ENCODE assay signal across 16 cellular contexts in the genomic region with DNA sequence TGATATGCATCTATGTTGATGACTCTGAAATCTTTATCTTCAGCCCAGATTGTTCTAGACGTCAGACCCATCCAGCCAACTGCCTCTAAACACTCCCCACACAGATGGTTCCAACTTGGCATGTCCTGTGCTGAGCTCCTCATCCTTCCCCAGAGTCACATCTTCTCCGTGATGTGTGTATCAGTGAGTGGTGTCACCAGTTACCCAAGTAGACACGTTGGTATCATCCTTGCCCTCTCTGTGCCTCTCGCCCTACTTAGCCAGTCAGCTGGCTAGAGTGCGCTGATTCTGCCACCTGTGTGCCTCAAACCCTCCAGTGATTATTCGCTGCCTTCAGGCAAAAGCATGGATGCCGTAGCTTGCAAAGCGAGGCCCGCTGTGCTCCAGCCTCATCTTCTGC. TPM values are rescaled to one million over a fixed set of nuclear protein-coding genes. Genes with fewer than 3 reads are reported as not detected.
DNase-seq lines count a peak whose midpoint lies in the region; ATAC-seq and TF ChIP-seq lines count a peak whose summit lies in the region.
"Had no signal": no experiment of that assay in that cellular context is flagged by ENCODE, and none has a peak within 500 bp of the region (broad histone marks: within the 10 kb centered on the region; RNA-seq: fewer than 3 reads in every experiment).

No MANE protein-coding gene starts in this region.

- 92% methylated on average over 9 of the region's 9 CpGs for WGBS in suprapubic skin

- POLR2A ChIA-PET in activated CD8-positive, alpha-beta T cell treated with anti-CD3 and anti-CD28 coated beads for 36 hours (lab: Charles Lee): interaction anchor here (0.6 to 2.0 kb wide), 6 partner anchors 11 to 66 kb away, joined by 3 to 8 read pairs (median 4); partner anchors contain the start of gene CENPU

- H3K27ac ChIP-seq in lower lobe of right lung (peak overlapping the region; percentile 54), suprapubic skin (peak overlapping the region; percentile 7)

- H3K27ac Mint-ChIP-seq in activated T-cell treated with anti-CD3 and anti-CD28 coated beads, Interleukin-2, amount 50 U/mL, for 24 hours: peak overlapping the region; percentile 53
- H3K27ac Mint-ChIP-seq in activated CD8-positive, alpha-beta T cell treated with anti-CD3 and anti-CD28 coated beads for 36 hours: peak overlapping the region; percentile 79

- H3K4me3 Mint-ChIP-seq in activated T-cell treated with anti-CD3 and anti-CD28 coated beads, Interleukin-2, amount 50 U/mL, for 24 hours: no peak overlapping the region
- no peak overlapping the region for H3K4me3 Mint-ChIP-seq in activated CD8-positive, alpha-beta T cell treated with anti-CD3 and anti-CD28 coated beads for 36 hours

- H3K27me3 Mint-ChIP-seq in activated T-cell treated with anti-CD3 and anti-CD28 coated beads, Interleukin-2, amount 50 U/mL, for 24 hours: no peaks in the 10 kb centered on the region
- H3K27me3 Mint-ChIP-seq in activated CD8-positive, alpha-beta T cell treated with anti-CD3 and anti-CD28 coated beads for 36 hours: no peaks in the 10 kb centered on the region

- no peaks in the 10 kb centered on the region for H3K9me3 Mint-ChIP-seq in activated T-cell treated with anti-CD3 and anti-CD28 coated beads, Interleukin-2, amount 50 U/mL, for 24 hours
- H3K9me3 Mint-ChIP-seq in activated CD8-positive, alpha-beta T cell treated with anti-CD3 and anti-CD28 coated beads for 36 hours: no peaks in the 10 kb centered on the region

- no peaks in the 10 kb centered on the region for H3K27me3 ChIP-seq in lower lobe of right lung (ENCODE audit: low read depth)
- H3K27me3 ChIP-seq in suprapubic skin: no peaks in the 10 kb centered on the region

- H3K9me3 ChIP-seq in lower lobe of right lung (no peaks in the 10 kb centered on the region), suprapubic skin (no peaks in the 10 kb centered on the region)
- H3K9me3 ChIP-seq: Caco-2 had no signal

- H3K4me3 ChIP-seq in lower lobe of right lung (no peak overlapping the region), suprapubic skin (no peak overlapping the region)
- H3K4me3 ChIP-seq: smooth muscle cell had no signal

- no peak for DNase-seq in activated T-cell treated with anti-CD3 and anti-CD28 coated beads, Interleukin-2, amount 50 U/mL, for 24 hours
- no peak for DNase-seq in activated T-cell treated with anti-CD3 and anti-CD28 coated beads for 4 hours
- DNase-seq in activated CD8-positive, alpha-beta T cell treated with anti-CD3 and anti-CD28 coated beads for 36 hours: no peak
- DNase-seq in lower lobe of right lung: no peak
- DNase-seq in suprapubic skin (ENCODE audit: low spot score in 2 of 2): no peak
- no peak for DNase-seq in dedifferentiated amniotic fluid mesenchymal stem cell (ENCODE audit: extremely low spot score)
- DNase-seq in A172 (ENCODE audit: low spot score): no peak
- DNase-seq in NCI-H446 (lab: John Stamatoyannopoulos, UW): no peak
- DNase-seq: ACHN; activated CD4-positive, CD25-positive, alpha-beta regulatory T cell; amygdala; Caco-2; foreskin fibroblast; left cardiac atrium; NCI-H1436 had no signal

- intact Hi-C loops in activated CD8-positive, alpha-beta T cell treated with anti-CD3 and anti-CD28 coated beads for 36 hours (cut with micrococcal nuclease): no loop called here
- intact Hi-C loops in lower lobe of right lung (cut with DNase I): no loop called here

- peaks cover 8% of the 10 kb centered on the region for H3K4me1 ChIP-seq in lower lobe of right lung
- H3K4me1 ChIP-seq in suprapubic skin: no peaks in the 10 kb centered on the region
- H3K4me1 ChIP-seq: Caco-2 had no signal

- TF ChIP-seq EP300 in suprapubic skin (IDR thresholded peaks at IDR 0.05): no peak

- no peak for TF ChIP-seq CTCF in activated CD8-positive, alpha-beta T cell treated with anti-CD3 and anti-CD28 coated beads for 36 hours (IDR thresholded peaks at IDR 0.05)
- TF ChIP-seq CTCF in lower lobe of right lung (IDR thresholded peaks at IDR 0.05) (no peak), suprapubic skin (IDR thresholded peaks at IDR 0.05) (no peak)

- no peak for TF ChIP-seq POLR2A in suprapubic skin (IDR thresholded peaks at IDR 0.05)

- CTCF ChIA-PET in activated CD8-positive, alpha-beta T cell treated with anti-CD3 and anti-CD28 coated beads for 36 hours (lab: Charles Lee): interaction anchor here (1.8 to 1.9 kb wide), 2 partner anchors 10 to 404 kb away, joined by 6 read pairs; no protein-coding TSS in a partner anchor

- H3K36me3 ChIP-seq in lower lobe of right lung (peaks cover 49% of the 10 kb centered on the region), suprapubic skin (peaks cover 46% of the 10 kb centered on the region)

- H3K4me1 Mint-ChIP-seq in activated T-cell treated with anti-CD3 and anti-CD28 coated beads, Interleukin-2, amount 50 U/mL, for 24 hours (ENCODE audit: low read depth): peaks cover 24% of the 10 kb centered on the region
- peaks cover 23% of the 10 kb centered on the region for H3K4me1 Mint-ChIP-seq in activated CD8-positive, alpha-beta T cell treated with anti-CD3 and anti-CD28 coated beads for 36 hours (ENCODE audit: low read depth)

- peaks cover 68% of the 10 kb centered on the region for H3K36me3 Mint-ChIP-seq in activated T-cell treated with anti-CD3 and anti-CD28 coated beads, Interleukin-2, amount 50 U/mL, for 24 hours (ENCODE audit: low read depth)
- peaks cover 44% of the 10 kb centered on the region for H3K36me3 Mint-ChIP-seq in activated CD8-positive, alpha-beta T cell treated with anti-CD3 and anti-CD28 coated beads for 36 hours (ENCODE audit: low read depth)

- peak; percentile 43 for ATAC-seq in activated CD8-positive, alpha-beta T cell treated with anti-CD3 and anti-CD28 coated beads for 36 hours
- peak in 1 of 2 donors; percentile 13 for ATAC-seq in lower lobe of right lung
- ATAC-seq: left cardiac atrium had no signal

RNA-seq across cellular contexts. Expression of gene PRIMPOL, which starts 18.6 kb away (rescaled TPM):
- 10 to 100 TPM; 16.9 to 17.3 TPM for total RNA-seq in activated CD8-positive, alpha-beta T cell treated with anti-CD3 and anti-CD28 coated beads for 36 hours
- 14.0 TPM for total RNA-seq in lower lobe of right lung
- 10 to 100 TPM in 3 of 4 donors, 1 to 10 TPM in 1; 6.8 to 28.9 (median 15.2) TPM for total RNA-seq in suprapubic skin
- total RNA-seq in A172 (2014; rRNA removed; shearing (Covaris generic)): 22.5 and 28.4 TPM in 2 replicates

RNA-seq across cellular contexts. Expression of gene CASP3, which starts 18.8 kb away (rescaled TPM):
- 100 to 1,000 TPM in 1 of 2 experiments, 10 to 100 TPM in 1; 96.9 to 100 TPM for total RNA-seq in activated CD8-positive, alpha-beta T cell treated with anti-CD3 and anti-CD28 coated beads for 36 hours
- total RNA-seq in lower lobe of right lung: 17.8 TPM
- 10 to 100 TPM; 13.4 to 16.6 (median 15.0) TPM for total RNA-seq in suprapubic skin
- total RNA-seq in A172 (2014; rRNA removed; shearing (Covaris generic)): 57.5 and 57.9 TPM in 2 replicates
